In the genomic region with DNA sequence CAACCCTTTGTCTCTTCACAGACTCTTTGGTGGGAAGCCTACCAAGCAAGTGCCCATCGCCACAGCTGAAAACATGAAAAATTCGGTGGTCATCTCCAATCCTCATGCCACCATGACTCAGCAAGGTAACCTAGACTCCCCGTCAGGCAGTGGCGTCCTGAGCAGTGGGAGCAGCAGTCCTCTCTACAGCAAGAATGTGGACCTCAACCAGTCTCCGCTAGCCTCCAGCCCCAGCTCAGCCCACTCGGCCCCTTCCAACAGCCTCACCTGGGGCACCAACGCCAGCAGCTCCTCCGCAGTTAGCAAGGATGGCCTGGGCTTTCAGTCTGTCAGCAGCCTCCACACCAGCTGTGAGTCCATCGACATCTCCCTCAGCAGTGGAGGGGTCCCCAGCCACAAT, we compare ENCODE assay signal across 20 cellular contexts.
DNase-seq lines count a peak whose midpoint lies in the region; ATAC-seq and TF ChIP-seq lines count a peak whose summit lies in the region.
"Had no signal": no experiment of that assay in that cellular context is flagged by ENCODE, and none has a peak within 500 bp of the region (broad histone marks: within the 10 kb centered on the region; RNA-seq: fewer than 3 reads in every experiment).

No MANE protein-coding gene starts in this region.

- H3K36me3 ChIP-seq in sigmoid colon = peaks cover 3 to 75% (median 15%) of the 10 kb centered on the region in 4 donors

- peaks cover 43% of the 10 kb centered on the region for H3K36me3 Mint-ChIP-seq in HFFc6 (ENCODE audit: low read depth)
- H3K36me3 Mint-ChIP-seq: CD4-positive, alpha-beta memory T cell had no signal

- no peak for TF ChIP-seq POLR2A in sigmoid colon (IDR thresholded peaks at IDR 0.05)

- no peak for TF ChIP-seq EP300 in sigmoid colon (IDR thresholded peaks at IDR 0.05)

- peaks cover 52% of the 10 kb centered on the region for H3K4me1 Mint-ChIP-seq in HFFc6 (ENCODE audit: low read depth)
- H3K4me1 Mint-ChIP-seq: CD4-positive, alpha-beta memory T cell had no signal

- peak overlapping the region; percentile 54 for H3K27ac Mint-ChIP-seq in HFFc6
- H3K27ac Mint-ChIP-seq: activated T-cell treated with anti-CD3 and anti-CD28 coated beads, Interleukin-2, amount 50 U/mL, for 72 hours had no signal

- H3K9me3 ChIP-seq in sigmoid colon = no peaks in the 10 kb centered on the region
- H3K9me3 ChIP-seq: left lung, right lobe of liver, testis had no signal

- ATAC-seq in HG03139 (IDR thresholded peaks at IDR 0.05; ENCODE audit: unreplicated experiment) = no peak
- ATAC-seq: activated T-cell treated with anti-CD3 and anti-CD28 coated beads, Interleukin-2, amount 50 U/mL, for 72 hours; left lung; right lobe of liver had no signal

- H3K4me1 ChIP-seq in sigmoid colon = peaks cover 0 to 57% (median 46%) of the 10 kb centered on the region in 4 donors
- H3K4me1 ChIP-seq: left lung, testis had no signal

- H3K4me3 ChIP-seq in sigmoid colon (no peak overlapping the region), foreskin fibroblast (ENCODE audit: low read depth in 1 of 2, low read length in 2 of 2) (no peak overlapping the region)
- H3K4me3 ChIP-seq: left lung, right lobe of liver, testis had no signal

- H3K27me3 ChIP-seq in layer of hippocampus (ENCODE audit: control insufficient read depth, insufficient read depth, low read length) = no peaks in the 10 kb centered on the region
- H3K27me3 ChIP-seq in sigmoid colon = no peaks in the 10 kb centered on the region
- H3K27me3 ChIP-seq: left lung, right lobe of liver, testis had no signal

- DNase-seq in HFFc6 (no peak), sigmoid colon (no peak), foreskin fibroblast (no peak), AG20443 (ENCODE audit: low spot score) (no peak), SHP77 (lab: John Stamatoyannopoulos, UW) (no peak)
- DNase-seq: activated naive CD4-positive, alpha-beta T cell treated with anti-CD3 and anti-CD28 coated beads, Interleukin-2, amount 50 U/mL, for 16 hours; activated T-cell treated with anti-CD3 and anti-CD28 coated beads, Interleukin-2, amount 50 U/mL, for 72 hours; CD4-positive, alpha-beta memory T cell; cortex of kidney; DMS53; HCEC 1CT; left lung; NCI-H2107; NCI-H510A; occipital lobe; right lobe of liver; testis had no signal

- WGBS in sigmoid colon, 2 donors = 95% methylated on average over 9 of the region's 9 CpGs

- intact Hi-C loops in sigmoid colon (cut with DNase I) = no loop called here

- H3K9me3 Mint-ChIP-seq in HFFc6 = no peaks in the 10 kb centered on the region
- H3K9me3 Mint-ChIP-seq: activated T-cell treated with anti-CD3 and anti-CD28 coated beads, Interleukin-2, amount 50 U/mL, for 72 hours had no signal

- TF ChIP-seq CTCF in HFFc6 (IDR thresholded peaks at IDR 0.05) = no peak
- no peak for TF ChIP-seq CTCF in sigmoid colon (IDR thresholded peaks at IDR 0.05)
- no peak for TF ChIP-seq CTCF in foreskin fibroblast (IDR thresholded peaks at IDR 0.05; ENCODE audit: low read depth, low read length)

- no peak overlapping the region for H3K4me3 Mint-ChIP-seq in HFFc6
- H3K4me3 Mint-ChIP-seq: activated T-cell treated with anti-CD3 and anti-CD28 coated beads, Interleukin-2, amount 50 U/mL, for 72 hours; CD4-positive, alpha-beta memory T cell had no signal

- H3K27ac ChIP-seq in cingulate gyrus (ENCODE audit: low read depth, low read length) (peak overlapping the region; percentile 67), layer of hippocampus (ENCODE audit: low read depth, low read length) (peak overlapping the region; percentile 25), sigmoid colon (peak overlapping the region; percentile 26 to 62 (median 48))
- H3K27ac ChIP-seq: left lung, right lobe of liver, testis had no signal

- no peaks in the 10 kb centered on the region; the same call in 1 of the 2 replicates for H3K27me3 Mint-ChIP-seq in HFFc6 (ENCODE audit: insufficient read depth)
- H3K27me3 Mint-ChIP-seq: CD4-positive, alpha-beta memory T cell had no signal
